8 cellular contexts compared by ENCODE assay signal in the genomic region with DNA sequence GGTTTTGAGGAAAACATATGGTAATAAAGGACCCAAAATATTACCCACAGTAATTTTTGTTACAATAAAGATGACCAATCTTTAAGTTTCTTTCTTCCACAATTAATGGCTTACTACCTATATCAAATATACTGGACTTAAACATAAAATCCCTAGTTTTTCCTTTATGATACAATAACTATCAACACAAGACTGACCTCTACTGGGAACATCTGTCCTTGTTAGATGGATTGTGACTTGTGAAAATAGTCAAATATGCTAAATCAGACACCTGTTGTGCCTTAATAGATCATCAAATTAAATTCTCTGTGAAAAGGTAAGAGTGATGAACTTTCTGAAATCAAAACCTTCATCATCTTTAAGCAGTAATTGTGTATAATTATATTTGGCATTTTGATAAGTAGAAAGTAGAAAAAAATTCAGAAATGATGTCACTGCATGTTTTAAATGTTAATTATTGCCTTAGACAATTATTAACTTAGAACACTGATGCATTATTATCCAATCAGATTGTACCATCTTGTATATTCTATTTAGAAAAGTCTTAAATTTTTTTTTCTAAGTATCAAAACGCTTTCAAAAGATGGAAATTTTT.
DNase-seq lines count a peak whose midpoint lies in the region; ATAC-seq and TF ChIP-seq lines count a peak whose summit lies in the region.

No MANE protein-coding gene starts in this region.

- no peaks in the 10 kb centered on the region for H3K9me3 ChIP-seq in cardiac muscle cell (ENCODE audit: low read depth)
- no peaks in the 10 kb centered on the region for H3K9me3 ChIP-seq in OCI-LY7 (ENCODE audit: low read length)

- no peaks in the 10 kb centered on the region for H3K27me3 ChIP-seq in cardiac muscle cell

- no peaks in the 10 kb centered on the region for H3K9me3 Mint-ChIP-seq in type B pancreatic cell

- no peak for ATAC-seq in Right ventricle myocardium inferior
- no peak for ATAC-seq in GM19324 (IDR thresholded peaks at IDR 0.05; ENCODE audit: low FRiP score, unreplicated experiment)

- no peaks in the 10 kb centered on the region for H3K36me3 ChIP-seq in cardiac muscle cell
- H3K36me3 ChIP-seq in OCI-LY7 (ENCODE audit: insufficient read depth, low read length) = peaks cover 8% of the 10 kb centered on the region; the same call in 1 of the 2 replicates

- no peak overlapping the region for H3K4me2 ChIP-seq in OCI-LY7 (ENCODE audit: low read length)

- no peaks in the 10 kb centered on the region for H3K79me2 ChIP-seq in OCI-LY7 (ENCODE audit: insufficient read depth, low read depth, low read length)

- no peaks in the 10 kb centered on the region for H4K20me1 ChIP-seq in OCI-LY7 (ENCODE audit: insufficient read depth, low read length)

- BruUV-seq in OCI-LY7 (replicated peaks; lab: Mats Ljungman, UMichigan) = no TSS peak

- H3K9me2 ChIP-seq in OCI-LY7 (ENCODE audit: insufficient read depth, low read length) = no peaks in the 10 kb centered on the region

- peaks cover 4% of the 10 kb centered on the region for H3K4me1 Mint-ChIP-seq in type B pancreatic cell (ENCODE audit: unreplicated experiment)

- POLR2A ChIA-PET in OCI-LY7 (lab: Charles Lee) = no interaction called here

- DNase-seq in cardiac muscle cell (ENCODE audit: low read depth in 1 of 2, low spot score in 1 of 2) (peak in 1 of 2 donors; percentile 66), Right ventricle myocardium inferior (ENCODE audit: missing footprints) (no peak), OCI-LY7 (ENCODE audit: low spot score) (peak; percentile 9), fibroblast of the aortic adventitia (ENCODE audit: low read depth) (peak; percentile 79), type B pancreatic cell (ENCODE audit: extremely low spot score, unreplicated experiment) (no peak), NCI-H345 (lab: John Stamatoyannopoulos, UW) (no peak)
- DNase-seq in activated naive CD4-positive, alpha-beta T cell treated with anti-CD3 and anti-CD28 coated beads, Interleukin-2, amount 50 U/mL, for 16 hours = no peak

- H3K27ac ChIP-seq in cardiac muscle cell = no peak overlapping the region
- H3K27ac ChIP-seq in OCI-LY7 (ENCODE audit: low read depth, low read length, poor library complexity, severe bottlenecking) = no peak overlapping the region

- H3K36me3 Mint-ChIP-seq in type B pancreatic cell = peaks cover 4% of the 10 kb centered on the region

- H3K4me1 ChIP-seq in cardiac muscle cell (ENCODE audit: low read depth) (no peaks in the 10 kb centered on the region), OCI-LY7 (ENCODE audit: insufficient read depth, low read length, poor library complexity, severe bottlenecking) (no peaks in the 10 kb centered on the region)

- H3K27me3 Mint-ChIP-seq in type B pancreatic cell = no peaks in the 10 kb centered on the region

- H3K27ac Mint-ChIP-seq in type B pancreatic cell = no peak overlapping the region

- peak; percentile 49 for TF ChIP-seq CTCF in cardiac muscle cell (IDR thresholded peaks at IDR 0.05; ENCODE audit: low read depth, low read length)
- TF ChIP-seq CTCF in OCI-LY7 (conservative IDR thresholded peaks at IDR 0.05; ENCODE audit: low read length) = peak; percentile 65; the same call in 1 of the 2 replicates
- peak; percentile 65 for TF ChIP-seq CTCF in fibroblast of the aortic adventitia (IDR thresholded peaks at IDR 0.05; ENCODE audit: insufficient read depth, low read length)
- TF ChIP-seq CTCF in type B pancreatic cell (conservative IDR thresholded peaks at IDR 0.05) = peak; percentile 52

- intact Hi-C loops in Right ventricle myocardium inferior (cut with DNase I) (loop anchor here (5.0 kb wide), 1 partner anchor 774 kb away; no protein-coding TSS in a partner anchor), OCI-LY7 (cut with micrococcal nuclease; ENCODE audit: unreplicated experiment) (no loop called here)

- H2AFZ ChIP-seq in OCI-LY7 (ENCODE audit: low read length) = no peak overlapping the region

- CTCF ChIA-PET in OCI-LY7 (lab: Charles Lee; ENCODE audit: unreplicated experiment) = no interaction called here

- H3K4me3 ChIP-seq in cardiac muscle cell (no peak overlapping the region), OCI-LY7 (ENCODE audit: low read depth, low read length, poor library complexity, severe bottlenecking) (no peak overlapping the region), fibroblast of the aortic adventitia (ENCODE audit: low read depth, low read length) (no peak overlapping the region)

- H3K4me3 Mint-ChIP-seq in type B pancreatic cell = no peak overlapping the region

Comparison
In these comparisons a context has a peak if more than half of its experiments do, and no peak if none do; other contexts are left out.
1. DNase-seq: peak in OCI-LY7 (single experiment) and fibroblast of the aortic adventitia (single experiment); none in Right ventricle myocardium inferior (single experiment), type B pancreatic cell (single experiment), NCI-H345 (single experiment) and activated naive CD4-positive, alpha-beta T cell treated with anti-CD3 and anti-CD28 coated beads, Interleukin-2, amount 50 U/mL, for 16 hours (single experiment).
2. Peak in every context shown above with its lines, with median percentiles within 50 percentile points of each other: CTCF ChIP-seq.